In genomic region chr20:32902456-32903420, GRCh38 we compare ENCODE assay signal across 8 cellular contexts. TPM values are rescaled to one million over a fixed set of nuclear protein-coding genes. Genes with fewer than 3 reads are reported as not detected.
DNase-seq lines count a peak whose midpoint lies in the region; ATAC-seq and TF ChIP-seq lines count a peak whose summit lies in the region.

No MANE protein-coding gene starts in this region.

- H3K9me2 ChIP-seq in HCT116 (ENCODE audit: insufficient read depth): no peaks in the 10 kb centered on the region

- H3K4me1 ChIP-seq in HCT116 (ENCODE audit: control insufficient read depth in 1 of 2, insufficient read depth in 2 of 2, low read length in 2 of 2): no peaks in the 10 kb centered on the region
- H3K4me1 ChIP-seq in OCI-LY3 (ENCODE audit: low read length): no peaks in the 10 kb centered on the region
- no peaks in the 10 kb centered on the region for H3K4me1 ChIP-seq in fibroblast of lung (ENCODE audit: control insufficient read depth, extremely low read depth, insufficient read depth, low read length)
- H3K4me1 ChIP-seq in thoracic aorta (ENCODE audit: control insufficient read depth in 1 of 2, low read depth in 2 of 2): no peaks in the 10 kb centered on the region

- CTCF ChIA-PET in BJ (lab: Yijun Ruan, JAX): interaction anchor here (0.6 to 4.4 kb wide), 21 partner anchors 9 to 558 kb away, joined by 3 to 46 read pairs (median 4); no protein-coding TSS in a partner anchor
- CTCF ChIA-PET in HCT116 (lab: Charles Lee): interaction anchor here (0.6 to 3.3 kb wide), 11 partner anchors 21 to 360 kb away, joined by 3 to 29 read pairs (median 5); no protein-coding TSS in a partner anchor

- ATAC-seq in HCT116 (peak; percentile 94), thoracic aorta (ENCODE audit: insufficient number of reproducible peaks, low FRiP score, low read depth) (no peak), HG03039 (IDR thresholded peaks at IDR 0.05; ENCODE audit: unreplicated experiment) (no peak)

- no peaks in the 10 kb centered on the region for H3K27me3 ChIP-seq in BJ (ENCODE audit: control insufficient read depth, insufficient read depth, low read length)
- no peaks in the 10 kb centered on the region for H3K27me3 ChIP-seq in HCT116 (ENCODE audit: insufficient read depth, low read length)
- H3K27me3 ChIP-seq in OCI-LY3 (ENCODE audit: low read depth, low read length): no peaks in the 10 kb centered on the region
- no peaks in the 10 kb centered on the region for H3K27me3 ChIP-seq in fibroblast of lung (ENCODE audit: control insufficient read depth, insufficient read depth, low read length)
- no peaks in the 10 kb centered on the region for H3K27me3 ChIP-seq in thoracic aorta (replicated peaks; ENCODE audit: insufficient read depth)

- peak; percentile 92 for TF ChIP-seq RAD21 in HCT116 (IDR thresholded peaks at IDR 0.05; ENCODE audit: low read depth)

- no TSS peak for BruUV-seq in HCT116 (replicated peaks; lab: Mats Ljungman, UMichigan)

- H3K9me3 ChIP-seq in HCT116 (ENCODE audit: control insufficient read depth in 1 of 2, insufficient read depth in 1 of 2, low read depth in 1 of 2, low read length in 2 of 2) (no peaks in the 10 kb centered on the region), OCI-LY3 (ENCODE audit: insufficient read depth, low read length) (no peaks in the 10 kb centered on the region), fibroblast of lung (ENCODE audit: control insufficient read depth, insufficient read depth, low read depth, low read length) (no peaks in the 10 kb centered on the region), thoracic aorta (no peaks in the 10 kb centered on the region)

- DNase-seq in BJ (ENCODE audit: low read depth) (no peak), HCT116 (ENCODE audit: low read depth, low spot score) (peak; percentile 27), activated T-cell treated with anti-CD3 and anti-CD28 coated beads for 48 hours (ENCODE audit: low read depth) (peak; percentile 44), fibroblast of lung (ENCODE audit: low read depth in 2 of 2) (peak; percentile 30 to 46), nucleus accumbens (lab: John Stamatoyannopoulos, UW) (peak in 51 of 56 donors; percentile 3 to 79 (median 38)), thoracic aorta (ENCODE audit: low spot score) (no peak)

- peak overlapping the region; percentile 53 for H2AFZ ChIP-seq in HCT116 (ENCODE audit: low read depth, low read length, poor library complexity, severe bottlenecking)
- H2AFZ ChIP-seq in OCI-LY3 (ENCODE audit: low read depth, low read length): peak overlapping the region; percentile 74
- H2AFZ ChIP-seq in fibroblast of lung (ENCODE audit: low read length): no peak overlapping the region

- H3K36me3 ChIP-seq in BJ (ENCODE audit: control insufficient read depth, insufficient read depth, low read length): no peaks in the 10 kb centered on the region
- no peaks in the 10 kb centered on the region for H3K36me3 ChIP-seq in HCT116 (ENCODE audit: control insufficient read depth in 1 of 2, insufficient read depth in 2 of 2, low read length in 2 of 2)
- H3K36me3 ChIP-seq in OCI-LY3 (replicated peaks; ENCODE audit: low read depth, low read length): no peaks in the 10 kb centered on the region
- H3K36me3 ChIP-seq in fibroblast of lung (ENCODE audit: control insufficient read depth, insufficient read depth, low read length): no peaks in the 10 kb centered on the region
- no peaks in the 10 kb centered on the region for H3K36me3 ChIP-seq in thoracic aorta

- POLR2A ChIA-PET in BJ (lab: Charles Lee) (no interaction called here), HCT116 (lab: Charles Lee) (interaction anchor here (0.6 kb wide), 1 partner anchor 45 kb away, joined by 3 read pairs; no protein-coding TSS in a partner anchor)

- H3K4me3 ChIP-seq in BJ (ENCODE audit: low read depth, low read length) (no peak overlapping the region), HCT116 (replicated peaks in 1 of 2; ENCODE audit: low read depth in 1 of 2, low read length in 2 of 2) (no peak overlapping the region), OCI-LY3 (ENCODE audit: low read length) (no peak overlapping the region), fibroblast of lung (replicated peaks in 1 of 4; ENCODE audit: control extremely low read depth in 1 of 4, insufficient read depth in 1 of 4, low read depth in 3 of 4, low read length in 4 of 4) (no peak overlapping the region), thoracic aorta (no peak overlapping the region)

- H3K9ac ChIP-seq in HCT116 (ENCODE audit: low read length) (no peak overlapping the region), OCI-LY3 (ENCODE audit: low read length) (no peak overlapping the region), fibroblast of lung (ENCODE audit: insufficient read depth, low read length) (no peak overlapping the region)

- H3K4me2 ChIP-seq in HCT116 (ENCODE audit: low read length) (no peak overlapping the region), OCI-LY3 (ENCODE audit: low read length) (0 out of 2 replicates have a peak overlapping the region, but pooled peaks have one; percentile 11), fibroblast of lung (ENCODE audit: extremely low read depth, insufficient read depth, low read length) (no peak overlapping the region)

- RAD21 ChIA-PET in HCT116 (lab: Charles Lee; ENCODE audit: low non-redundant PET in 1 of 2, low total read pairs in 2 of 2, uncharacterized antibody in 2 of 2, unreplicated experiment in 2 of 2): interaction anchor here (1.0 to 1.2 kb wide), 2 partner anchors 193 kb away, joined by 4 to 5 read pairs; no protein-coding TSS in a partner anchor

- no peak overlapping the region for H3K27ac ChIP-seq in HCT116 (ENCODE audit: low read depth, low read length)
- no peak overlapping the region for H3K27ac ChIP-seq in OCI-LY3 (ENCODE audit: low read length)
- no peak overlapping the region for H3K27ac ChIP-seq in fibroblast of lung (ENCODE audit: insufficient read depth, low read length)
- no peak overlapping the region for H3K27ac ChIP-seq in thoracic aorta

- H3K79me2 ChIP-seq in HCT116 (ENCODE audit: insufficient read depth, low read length) (no peaks in the 10 kb centered on the region), OCI-LY3 (ENCODE audit: low read length) (no peaks in the 10 kb centered on the region), fibroblast of lung (ENCODE audit: control insufficient read depth, insufficient read depth, low read length) (no peaks in the 10 kb centered on the region)

- intact Hi-C loops in HCT116 (cut with micrococcal nuclease): loop anchor here (1.0 to 5.0 kb wide), 5 partner anchors 43 to 397 kb away; no protein-coding TSS in a partner anchor

- no peak for TF ChIP-seq POLR2A in HCT116 (IDR thresholded peaks at IDR 0.05; ENCODE audit: borderline replicate concordance, extremely low read depth, insufficient read depth, insufficient read length)

- H4K20me1 ChIP-seq in HCT116 (ENCODE audit: insufficient read depth): no peaks in the 10 kb centered on the region
- no peaks in the 10 kb centered on the region for H4K20me1 ChIP-seq in OCI-LY3 (ENCODE audit: insufficient read depth, low read length)
- H4K20me1 ChIP-seq in fibroblast of lung (ENCODE audit: control insufficient read depth, extremely low read depth, insufficient read depth, low read length): no peaks in the 10 kb centered on the region

- TF ChIP-seq CTCF in BJ (IDR thresholded peaks at IDR 0.05; ENCODE audit: insufficient read depth, low read depth, low read length) (peak; percentile 92), HCT116 (IDR thresholded peaks at IDR 0.05 in 2 of 3, conservative IDR thresholded peaks at IDR 0.05 in 1 of 3; ENCODE audit: borderline replicate concordance in 1 of 3, insufficient read depth in 1 of 3, low read depth in 2 of 3, low read length in 2 of 3) (peak; percentile 91 to 94 (median 92)), OCI-LY3 (IDR thresholded peaks at IDR 0.05; ENCODE audit: low read depth, low read length) (peak; percentile 97), fibroblast of lung (conservative IDR thresholded peaks at IDR 0.05 in 1 of 2, IDR thresholded peaks at IDR 0.05 in 1 of 2; ENCODE audit: low read depth in 1 of 2, low read length in 2 of 2) (peak; percentile 75 to 90), thoracic aorta (IDR thresholded peaks at IDR 0.05) (peak; percentile 72)

TF ChIP-seq in HCT116, 20 proteins besides CTCF, POLR2A, EP300 and RAD21:
- TF ChIP-seq POLR2AphosphoS5 (IDR thresholded peaks at IDR 0.05; ENCODE audit: low read depth, low read length) (no peak), SRF (IDR thresholded peaks at IDR 0.05; ENCODE audit: low read depth) (peak; percentile 70), SP1 (IDR thresholded peaks at IDR 0.05; ENCODE audit: low read depth) (no peak)
TF ChIP-seq in HCT116: peak in this region for 1.

RNA-seq across cellular contexts. Expression of gene EFCAB8, which starts 44.0 kb away (rescaled TPM):
- polyA plus RNA-seq in BJ (2011; rRNA removed): not detected in 2 replicates
- polyA minus RNA-seq in BJ (2011; rRNA and poly(A)+ RNA removed): 0.52 TPM in 1 of 2 replicates, not detected in the other
- 0.42 TPM for total RNA-seq in HCT116 (2021; ENCODE audit: unreplicated experiment)
- polyA plus RNA-seq in HCT116 (2012): 0.11 and 0.23 TPM in 2 replicates
- total RNA-seq in fibroblast of lung: under 0.01 and 0.26 TPM in 2 replicates
- not detected in 2 replicates for polyA plus RNA-seq in fibroblast of lung
- polyA plus RNA-seq in fibroblast of lung (2012): not detected in 2 replicates
- polyA minus RNA-seq in fibroblast of lung (ENCODE audit: low replicate concordance): not detected in 2 replicates
- total RNA-seq in thoracic aorta: 1 to 10 TPM; 1.5 to 2.9 TPM

Comparison
In these comparisons a context has a peak if more than half of its experiments do, and no peak if none do; other contexts are left out.
1. DNase-seq: peak in HCT116 (single experiment), activated T-cell treated with anti-CD3 and anti-CD28 coated beads for 48 hours (single experiment), fibroblast of lung (2 of 2) and nucleus accumbens (51 of 56); none in BJ (single experiment) and thoracic aorta (single experiment).
2. Peak in every context shown above with its lines, with median percentiles within 50 percentile points of each other: CTCF ChIP-seq.